Comparison of ENCODE assay signal across 8 cellular contexts in genomic region chr4:182809417-182810102, GRCh38.
DNase-seq lines count a peak whose midpoint lies in the region; ATAC-seq and TF ChIP-seq lines count a peak whose summit lies in the region.

No MANE protein-coding gene starts in this region.

- peaks cover 0 to 9% (median 0%) of the 10 kb centered on the region in 4 donors for H3K27me3 ChIP-seq in esophagus muscularis mucosa

- no peaks in the 10 kb centered on the region for H3K36me3 Mint-ChIP-seq in effector memory CD8-positive, alpha-beta T cell (ENCODE audit: insufficient read depth)

- H3K36me3 ChIP-seq in esophagus muscularis mucosa = no peaks in the 10 kb centered on the region

- peaks cover 0 to 9% (median 0%) of the 10 kb centered on the region in 4 donors for H3K9me3 ChIP-seq in esophagus muscularis mucosa

- H3K4me1 Mint-ChIP-seq in effector memory CD8-positive, alpha-beta T cell (ENCODE audit: low read depth in 2 of 2) = peaks cover 27 to 28% of the 10 kb centered on the region in 2 donors

- H3K27me3 Mint-ChIP-seq in effector memory CD8-positive, alpha-beta T cell = no peaks in the 10 kb centered on the region

- no peak for TF ChIP-seq EP300 in esophagus muscularis mucosa (IDR thresholded peaks at IDR 0.05)

- peaks cover 0 to 6% of the 10 kb centered on the region in 2 donors for H3K9me3 Mint-ChIP-seq in effector memory CD8-positive, alpha-beta T cell

- no peak overlapping the region for H3K27ac ChIP-seq in esophagus muscularis mucosa (replicated peaks in 1 of 4)

- 77% methylated on average over 5 of the region's 5 CpGs for WGBS in esophagus muscularis mucosa

- no peak overlapping the region for H3K27ac Mint-ChIP-seq in effector memory CD8-positive, alpha-beta T cell

- no peak for TF ChIP-seq POLR2A in esophagus muscularis mucosa (IDR thresholded peaks at IDR 0.05; ENCODE audit: low read depth)

- peak overlapping the region; percentile 64 to 67 for H3K4me3 Mint-ChIP-seq in effector memory CD8-positive, alpha-beta T cell

- TF ChIP-seq CTCF in GM12865 (IDR thresholded peaks at IDR 0.05; ENCODE audit: insufficient read depth, low read depth, low read length, missing control alignments) = peak; percentile 28
- TF ChIP-seq CTCF in esophagus muscularis mucosa (IDR thresholded peaks at IDR 0.05) = no peak

- intact Hi-C loops in esophagus muscularis mucosa (cut with DNase I) = loop anchor here (5.0 kb wide), 1 partner anchor 1667 kb away; no protein-coding TSS in a partner anchor

- no peak for DNase-seq in GM12865 (ENCODE audit: low read depth)
- peak in 1 of 3 experiments; percentile 4 for DNase-seq in effector memory CD8-positive, alpha-beta T cell
- no peak for DNase-seq in DMS79 treated with DMSO at 0.1 percent for 48 hours (lab: John Stamatoyannopoulos, UW)
- no peak for DNase-seq in occipital lobe (lab: John Stamatoyannopoulos, UW)
- no peak for DNase-seq in T1000 (lab: John Stamatoyannopoulos, UW)
- DNase-seq in esophagus muscularis mucosa (ENCODE audit: extremely low spot score) = no peak

- H3K4me1 ChIP-seq in esophagus muscularis mucosa = peaks cover 4 to 15% (median 9%) of the 10 kb centered on the region in 4 donors

- no peak overlapping the region for H3K4me3 ChIP-seq in GM12865 (ENCODE audit: low read depth, low read length)
- no peak overlapping the region for H3K4me3 ChIP-seq in esophagus muscularis mucosa

- ATAC-seq in GM21381 (IDR thresholded peaks at IDR 0.05; ENCODE audit: unreplicated experiment) (peak; percentile 25), HG03521 (IDR thresholded peaks at IDR 0.05; ENCODE audit: unreplicated experiment) (peak; percentile 15)
- ATAC-seq in effector memory CD8-positive, alpha-beta T cell (replicated peaks) = peak; percentile 3
